22 cellular contexts compared by ENCODE assay signal in genomic region chr5:178271726-178272479, GRCh38.
"Had no signal": no experiment of that assay in that cellular context is flagged by ENCODE, and none has a peak within 500 bp of the region (broad histone marks: within the 10 kb centered on the region; RNA-seq: fewer than 3 reads in every experiment).

No MANE protein-coding gene starts in this region.

- H3K36me3 ChIP-seq: neutrophil, sigmoid colon, transverse colon had no signal

- ATAC-seq: left ventricle myocardium superior; psoas muscle; stimulated activated naive B cell treated with anti-CD40 and anti-IgM and Interleukin-4, amounts not matched to agents 10 μg/mL and 1 μg/mL and 100 μg/mL, for 72 hours had no signal

- DNase-seq: effector CD4-positive, alpha-beta T cell; endodermal cell; immature natural killer cell; left cardiac atrium; left ventricle myocardium superior; mesendoderm; naive B cell; retina; sigmoid colon; stimulated activated CD4-positive, alpha-beta T cell treated with anti-CD3 and anti-CD28 coated beads, Interleukin-2, amount 100 ng/mL, for 24 hours; stimulated activated CD4-positive, alpha-beta T cell treated with anti-CD3 and anti-CD28 coated beads, Interleukin-4, amount 100 ng/mL, for 4 hours; stimulated activated naive B cell treated with anti-CD40 and anti-IgM and Interleukin-4, amounts not matched to agents 10 μg/mL and 1 μg/mL and 100 μg/mL, for 72 hours; stimulated activated naive CD8-positive, alpha-beta T cell treated with anti-CD3 and anti-CD28 coated beads, Interleukin-15, amount 100 ng/mL, for 72 hours; testis; transverse colon had no signal

- H3K4me3 ChIP-seq: coronary artery, lung, psoas muscle, sigmoid colon, skin epidermis, testis, transverse colon had no signal

- H3K4me1 ChIP-seq: psoas muscle, sigmoid colon, testis, transverse colon had no signal

- H3K9me3 ChIP-seq: neutrophil, psoas muscle, sigmoid colon, testis, transverse colon had no signal

- H3K27me3 ChIP-seq: neutrophil, testis had no signal

- FAIRE-seq: frontal cortex, keratinocyte had no signal

- H3K27ac ChIP-seq: coronary artery, neutrophil, psoas muscle, sigmoid colon, skin epidermis, testis, transverse colon had no signal
